ENCODE assay signal across 19 cellular contexts in genomic region chr1:163196449-163196787, GRCh38. TPM values are rescaled to one million over a fixed set of nuclear protein-coding genes. Genes with fewer than 3 reads are reported as not detected.
DNase-seq lines count a peak whose midpoint lies in the region; ATAC-seq, FAIRE-seq and TF ChIP-seq lines count a peak whose summit lies in the region.
"Had no signal": no experiment of that assay in that cellular context is flagged by ENCODE, and none has a peak within 500 bp of the region (broad histone marks: within the 10 kb centered on the region; RNA-seq: fewer than 3 reads in every experiment).

No MANE protein-coding gene starts in this region.

- H3K36me3 ChIP-seq in BE2C (peaks cover 59% of the 10 kb centered on the region), H7 (replicated peaks; ENCODE audit: control insufficient read depth, insufficient read depth, low read length) (no peaks in the 10 kb centered on the region)

- H3K9me3 ChIP-seq in BE2C = no peaks in the 10 kb centered on the region

- TF ChIP-seq CTCF in BE2C (IDR thresholded peaks at IDR 0.05; ENCODE audit: low read depth, low read length) = no peak
- TF ChIP-seq CTCF in coronary artery (IDR thresholded peaks at IDR 0.05) = no peak
- no peak for TF ChIP-seq CTCF in mesothelial cell of epicardium (IDR thresholded peaks at IDR 0.05; ENCODE audit: unreplicated experiment)
- no peak for TF ChIP-seq CTCF in D721Med (IDR thresholded peaks at IDR 0.05; ENCODE audit: insufficient read depth, missing control alignments)

- DNase-seq in BE2C = no peak
- DNase-seq in OCI-M1 (lab: John Stamatoyannopoulos, UW) = peak; percentile 41
- no peak for DNase-seq in coronary artery (ENCODE audit: low spot score)
- no peak for DNase-seq in mesothelial cell of epicardium (ENCODE audit: low spot score in 2 of 2, unreplicated experiment in 2 of 2)
- DNase-seq in NCI-H146 treated with DMSO at 0.1 percent for 48 hours (lab: John Stamatoyannopoulos, UW; ENCODE audit: unreplicated experiment) = no peak
- no peak for DNase-seq in D721Med (ENCODE audit: insufficient read length, low spot score)
- no peak for DNase-seq in H7
- DNase-seq: ACHN, AML-193, COR-L47, DMS153, EL, Karpas-422, MM.1S, NCI-H1092 treated with DMSO at 0.1 percent for 48 hours, NCI-H1694 treated with DMSO at 0.1 percent for 48 hours, NCI-H526 treated with DMSO at 0.1 percent for 48 hours had no signal

- no peak for FAIRE-seq in D721Med (lab: Jason Lieb, UNC)
- FAIRE-seq: H54 had no signal

- no peaks in the 10 kb centered on the region for H3K36me3 Mint-ChIP-seq in mesothelial cell of epicardium

- ATAC-seq in HG02610 (IDR thresholded peaks at IDR 0.05; ENCODE audit: unreplicated experiment) = no peak

- H3K4me1 Mint-ChIP-seq in mesothelial cell of epicardium = peaks cover 52% of the 10 kb centered on the region

- peaks cover 41% of the 10 kb centered on the region for H3K4me1 ChIP-seq in BE2C

- no peaks in the 10 kb centered on the region for H3K27me3 Mint-ChIP-seq in mesothelial cell of epicardium (ENCODE audit: low read depth)

- H3K4me3 ChIP-seq in BE2C (ENCODE audit: low read depth, low read length) (peak overlapping the region; percentile 92), coronary artery (peak overlapping the region; percentile 27), H7 (ENCODE audit: insufficient read depth, low read depth, low read length) (no peak overlapping the region)

- H3K27me3 ChIP-seq in BE2C = no peaks in the 10 kb centered on the region
- H3K27me3 ChIP-seq in H7 (ENCODE audit: control insufficient read depth, insufficient read depth, low read length) = no peaks in the 10 kb centered on the region

- H3K27ac Mint-ChIP-seq in mesothelial cell of epicardium = peak overlapping the region; percentile 51

- H3K9me3 Mint-ChIP-seq in mesothelial cell of epicardium = no peaks in the 10 kb centered on the region

- H3K4me3 Mint-ChIP-seq in mesothelial cell of epicardium = no peak overlapping the region

- peak overlapping the region; percentile 1 to 78 for H3K27ac ChIP-seq in coronary artery

RNA-seq across cellular contexts. Expression of gene RGS5, which starts 6.3 kb away (rescaled TPM):
- polyA plus RNA-seq in BE2C (2012; ENCODE audit: insufficient read depth, insufficient read length, low read depth) = 1,339 TPM
- 209 to 263 TPM (median 218 TPM) in 3 replicates for total RNA-seq in mesothelial cell of epicardium
- total RNA-seq in H7 (2014; rRNA removed; shearing (Covaris generic)) = 4.2 and 7.9 TPM in 2 replicates

Comparison
In these comparisons a context has a peak if more than half of its experiments do, and no peak if none do; other contexts are left out.
1. RNA of gene RGS5, which starts 6.3 kb away (total RNA-seq): 209 to 263 TPM in mesothelial cell of epicardium; 4.2 to 7.9 TPM in H7; every median in the first group is over 10 times any median in the second.